Comparison of ENCODE assay signal across 8 cellular contexts in genomic region chr22:20268289-20268349, GRCh38. TPM values are rescaled to one million over a fixed set of nuclear protein-coding genes. Genes with fewer than 3 reads are reported as not detected.
A peak's percentile ranks its signal among the peaks of the same experiment; 100 is the strongest.
DNase-seq lines count a peak whose midpoint lies in the region; ATAC-seq, FAIRE-seq and TF ChIP-seq lines count a peak whose summit lies in the region.

Gene RTN4R (minus strand): TSS chr22:20268318. CDS start chr22:20268092, 226 bp downstream.

- H3K9ac ChIP-seq in HUES6 (ENCODE audit: low read length): peak within 1 kb of the TSS; percentile 60

- FAIRE-seq in GM12892 (lab: Jason Lieb, UNC): no peak

- peak within 1 kb of the TSS; percentile 75 to 86 (median 82) for H3K4me3 Mint-ChIP-seq in naive B cell

- H3K36me3 ChIP-seq in HUES6 (ENCODE audit: control insufficient read depth, insufficient read depth, low read length): no peaks in the 10 kb centered on the region

- H3K4me3 ChIP-seq in HUES6 (ENCODE audit: low read depth, low read length): peak within 1 kb of the TSS; percentile 61

- H3K27ac ChIP-seq in 22Rv1 (peak within 1 kb of the TSS; percentile 48), HUES6 (ENCODE audit: low read depth, low read length) (no peak within 1 kb of the TSS), cingulate gyrus (ENCODE audit: low read depth, low read length) (peak within 1 kb of the TSS; percentile 29)

- H3K9me3 Mint-ChIP-seq in naive B cell: no peaks in the 10 kb centered on the region

- H3K36me3 Mint-ChIP-seq in naive B cell: no peaks in the 10 kb centered on the region

- H3K27me3 Mint-ChIP-seq in naive B cell: peaks cover 4 to 43% (median 7%) of the 10 kb centered on the region in 3 donors

- no peak for TF ChIP-seq CTCF in 22Rv1 (IDR thresholded peaks at IDR 0.05)

- H3K4me1 ChIP-seq in HUES6 (ENCODE audit: control insufficient read depth, insufficient read depth, low read length): peaks cover 15% of the 10 kb centered on the region

- peaks cover 0 to 15% (median 3%) of the 10 kb centered on the region in 3 donors for H3K4me1 Mint-ChIP-seq in naive B cell

- DNase-seq in naive B cell: no peak
- no peak for DNase-seq in GM12892 (ENCODE audit: insufficient read length)

- H3K27me3 ChIP-seq in HUES6 (ENCODE audit: control insufficient read depth, insufficient read depth, low read length): peaks cover 6% of the 10 kb centered on the region; the same call in 1 of the 2 replicates

- ATAC-seq in naive B cell (ENCODE audit: low read depth in 2 of 2) (no peak), HG03039 (IDR thresholded peaks at IDR 0.05; ENCODE audit: unreplicated experiment) (no peak), HG03457 (IDR thresholded peaks at IDR 0.05; ENCODE audit: unreplicated experiment) (no peak), HG03280 (IDR thresholded peaks at IDR 0.05; ENCODE audit: unreplicated experiment) (no peak)

- no peak for TF ChIP-seq POLR2A in GM12892 (IDR thresholded peaks at IDR 0.05; ENCODE audit: low read depth, low read length)

- H3K27ac Mint-ChIP-seq in naive B cell: peak within 1 kb of the TSS in 1 of 6 donors; percentile 72

- H3K9me3 ChIP-seq in HUES6 (ENCODE audit: control insufficient read depth, insufficient read depth, low read depth, low read length): no peaks in the 10 kb centered on the region

RNA-seq across cellular contexts. Expression of gene RTN4R, which starts in this region (rescaled TPM):
- polyA plus RNA-seq in naive B cell (ENCODE audit: low read depth in 6 of 6): not detected
- polyA plus RNA-seq in GM12892 (2012; ENCODE audit: missing spikeins): not detected
